ENCODE assay signal across 1 cellular context in genomic region chr5:138025285-138025684, GRCh38.
A peak's percentile ranks its signal among the peaks of the same experiment; 100 is the strongest.
TF ChIP-seq lines count a peak whose summit lies in the region.

No MANE protein-coding gene starts in this region.

TF ChIP-seq in K562, 482 proteins besides CTCF, POLR2A, EP300 and RAD21:
- TF ChIP-seq, protein P1, sequence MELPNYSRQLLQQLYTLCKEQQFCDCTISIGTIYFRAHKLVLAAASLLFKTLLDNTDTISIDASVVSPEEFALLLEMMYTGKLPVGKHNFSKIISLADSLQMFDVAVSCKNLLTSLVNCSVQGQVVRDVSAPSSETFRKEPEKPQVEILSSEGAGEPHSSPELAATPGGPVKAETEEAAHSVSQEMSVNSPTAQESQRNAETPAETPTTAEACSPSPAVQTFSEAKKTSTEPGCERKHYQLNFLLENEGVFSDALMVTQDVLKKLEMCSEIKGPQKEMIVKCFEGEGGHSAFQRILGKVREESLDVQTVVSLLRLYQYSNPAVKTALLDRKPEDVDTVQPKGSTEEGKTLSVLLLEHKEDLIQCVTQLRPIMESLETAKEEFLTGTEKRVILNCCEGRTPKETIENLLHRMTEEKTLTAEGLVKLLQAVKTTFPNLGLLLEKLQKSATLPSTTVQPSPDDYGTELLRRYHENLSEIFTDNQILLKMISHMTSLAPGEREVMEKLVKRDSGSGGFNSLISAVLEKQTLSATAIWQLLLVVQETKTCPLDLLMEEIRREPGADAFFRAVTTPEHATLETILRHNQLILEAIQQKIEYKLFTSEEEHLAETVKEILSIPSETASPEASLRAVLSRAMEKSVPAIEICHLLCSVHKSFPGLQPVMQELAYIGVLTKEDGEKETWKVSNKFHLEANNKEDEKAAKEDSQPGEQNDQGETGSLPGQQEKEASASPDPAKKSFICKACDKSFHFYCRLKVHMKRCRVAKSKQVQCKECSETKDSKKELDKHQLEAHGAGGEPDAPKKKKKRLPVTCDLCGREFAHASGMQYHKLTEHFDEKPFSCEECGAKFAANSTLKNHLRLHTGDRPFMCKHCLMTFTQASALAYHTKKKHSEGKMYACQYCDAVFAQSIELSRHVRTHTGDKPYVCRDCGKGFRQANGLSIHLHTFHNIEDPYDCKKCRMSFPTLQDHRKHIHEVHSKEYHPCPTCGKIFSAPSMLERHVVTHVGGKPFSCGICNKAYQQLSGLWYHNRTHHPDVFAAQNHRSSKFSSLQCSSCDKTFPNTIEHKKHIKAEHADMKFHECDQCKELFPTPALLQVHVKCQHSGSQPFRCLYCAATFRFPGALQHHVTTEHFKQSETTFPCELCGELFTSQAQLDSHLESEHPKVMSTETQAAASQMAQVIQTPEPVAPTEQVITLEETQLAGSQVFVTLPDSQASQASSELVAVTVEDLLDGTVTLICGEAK (IDR thresholded peaks at IDR 0.05) = peak; percentile 81
- TF ChIP-seq, protein P1 (CRISPR knock-in tag; IDR thresholded peaks at IDR 0.05) = peak; percentile 74
- TF ChIP-seq MED1 (CRISPR knock-in tag; IDR thresholded peaks at IDR 0.05; ENCODE audit: borderline replicate concordance) = no peak
TF ChIP-seq in K562: peak in this region for 1.
